1 cellular context compared by ENCODE assay signal in the genomic region with DNA sequence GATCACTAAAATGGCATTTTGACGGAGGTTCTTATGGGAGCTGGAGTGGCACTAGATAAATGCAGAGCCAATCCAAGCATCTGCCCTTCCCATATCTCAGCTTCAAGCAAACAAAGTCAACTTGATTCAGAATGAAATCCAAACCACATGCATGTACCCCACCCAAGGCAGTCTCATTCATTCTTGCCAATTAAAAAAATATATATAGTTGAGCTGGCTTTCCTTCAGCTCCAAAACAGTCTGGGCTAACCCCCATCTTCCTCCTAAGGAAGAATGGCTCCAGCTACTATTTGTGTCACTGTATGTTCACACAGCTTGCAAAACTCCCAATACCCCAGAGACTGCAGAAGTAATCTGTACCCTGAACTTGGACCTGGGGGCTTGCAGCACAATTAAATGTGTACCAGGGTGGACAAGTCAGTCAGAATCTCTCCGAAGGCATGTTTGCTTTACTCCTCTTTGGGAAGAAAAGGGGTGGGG.
TF ChIP-seq lines count a peak whose summit lies in the region.

No MANE protein-coding gene starts in this region.

TF ChIP-seq in WTC11, 78 proteins besides CTCF, POLR2A, EP300 and RAD21 (continued from another document):
- TF ChIP-seq RELA (CRISPR knock-in tag; IDR thresholded peaks at IDR 0.05; ENCODE audit: borderline replicate concordance) (no peak), GABPB1 (CRISPR knock-in tag; IDR thresholded peaks at IDR 0.05) (no peak), ZNF671 (CRISPR knock-in tag; IDR thresholded peaks at IDR 0.05) (no peak), ETV6 (CRISPR knock-in tag; IDR thresholded peaks at IDR 0.05) (no peak)
- TF ChIP-seq, protein P1, sequence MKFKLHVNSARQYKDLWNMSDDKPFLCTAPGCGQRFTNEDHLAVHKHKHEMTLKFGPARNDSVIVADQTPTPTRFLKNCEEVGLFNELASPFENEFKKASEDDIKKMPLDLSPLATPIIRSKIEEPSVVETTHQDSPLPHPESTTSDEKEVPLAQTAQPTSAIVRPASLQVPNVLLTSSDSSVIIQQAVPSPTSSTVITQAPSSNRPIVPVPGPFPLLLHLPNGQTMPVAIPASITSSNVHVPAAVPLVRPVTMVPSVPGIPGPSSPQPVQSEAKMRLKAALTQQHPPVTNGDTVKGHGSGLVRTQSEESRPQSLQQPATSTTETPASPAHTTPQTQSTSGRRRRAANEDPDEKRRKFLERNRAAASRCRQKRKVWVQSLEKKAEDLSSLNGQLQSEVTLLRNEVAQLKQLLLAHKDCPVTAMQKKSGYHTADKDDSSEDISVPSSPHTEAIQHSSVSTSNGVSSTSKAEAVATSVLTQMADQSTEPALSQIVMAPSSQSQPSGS (CRISPR knock-in tag; IDR thresholded peaks at IDR 0.05; ENCODE audit: borderline replicate concordance, low read depth): no peak
TF ChIP-seq in WTC11: peak in this region for 0.
